In the genomic region with DNA sequence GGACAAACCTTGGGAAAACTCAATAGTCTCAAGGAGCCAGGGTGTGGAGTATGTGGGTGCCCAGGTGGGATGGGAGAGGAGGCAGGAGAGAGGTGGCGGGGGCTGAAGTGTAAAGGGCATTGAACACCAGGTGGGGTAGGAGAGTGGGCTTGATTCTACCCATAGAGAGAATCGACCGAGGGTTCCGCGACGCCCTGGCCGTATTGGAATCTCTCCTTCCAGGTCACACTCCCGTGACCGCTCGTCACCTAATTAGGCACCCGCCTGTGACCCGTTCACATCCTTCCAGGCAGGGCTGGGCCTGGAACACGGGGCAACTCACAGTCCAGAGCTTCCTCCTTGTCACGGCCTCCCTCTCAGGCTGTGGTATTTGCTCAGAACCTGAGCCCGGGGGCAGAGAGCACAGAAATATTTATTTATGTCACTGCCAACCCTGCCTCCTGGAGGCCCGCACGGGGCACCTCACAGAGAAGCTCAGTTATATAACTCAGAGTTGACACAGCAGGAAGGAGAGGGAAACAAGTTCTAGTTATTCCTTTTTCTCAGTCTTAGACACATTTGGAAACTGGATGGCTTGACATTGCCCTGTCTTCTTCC, we compare ENCODE assay signal across 10 cellular contexts. TPM values are rescaled to one million over a fixed set of nuclear protein-coding genes. Genes with fewer than 3 reads are reported as not detected.
DNase-seq lines count a peak whose midpoint lies in the region; ATAC-seq, FAIRE-seq and TF ChIP-seq lines count a peak whose summit lies in the region.
"Had no signal": no experiment of that assay in that cellular context is flagged by ENCODE, and none has a peak within 500 bp of the region (broad histone marks: within the 10 kb centered on the region; RNA-seq: fewer than 3 reads in every experiment).

No MANE protein-coding gene starts in this region.

- H3K4me3 ChIP-seq in OCI-LY7 (ENCODE audit: low read depth, low read length, poor library complexity, severe bottlenecking) (no peak overlapping the region), heart left ventricle (no peak overlapping the region), pancreas (no peak overlapping the region), esophagus squamous epithelium (no peak overlapping the region)

- H3K4me1 ChIP-seq in OCI-LY7 (ENCODE audit: insufficient read depth, low read length, poor library complexity, severe bottlenecking) (peaks cover 39% of the 10 kb centered on the region), heart left ventricle (peaks cover 0 to 5% (median 0%) of the 10 kb centered on the region in 12 donors), pancreas (peaks cover 14 to 25% (median 20%) of the 10 kb centered on the region in 3 donors), esophagus squamous epithelium (peaks cover 0 to 15% (median 0%) of the 10 kb centered on the region in 3 donors)
- H3K4me1 ChIP-seq: parathyroid adenoma had no signal

- H3K27me3 ChIP-seq in heart left ventricle (no peaks in the 10 kb centered on the region), pancreas (no peaks in the 10 kb centered on the region), esophagus squamous epithelium (peaks cover 0 to 2% (median 0%) of the 10 kb centered on the region in 4 donors)

- H3K27ac ChIP-seq in OCI-LY7 (ENCODE audit: low read depth, low read length, poor library complexity, severe bottlenecking), result no peak overlapping the region
- H3K27ac ChIP-seq in heart left ventricle, result peak overlapping the region in 1 of 12 donors; percentile 19
- peak overlapping the region; percentile 77 to 79 (median 78) for H3K27ac ChIP-seq in pancreas
- no peak overlapping the region for H3K27ac ChIP-seq in esophagus squamous epithelium
- H3K27ac ChIP-seq: HL-60, parathyroid adenoma had no signal

- peak; percentile 13 for FAIRE-seq in pancreas (lab: Jason Lieb, UNC)

- no peaks in the 10 kb centered on the region for H4K20me1 ChIP-seq in OCI-LY7 (ENCODE audit: insufficient read depth, low read length)

- POLR2A ChIA-PET in OCI-LY7 (lab: Charles Lee), result no interaction called here

- TF ChIP-seq CTCF in OCI-LY7 (conservative IDR thresholded peaks at IDR 0.05; ENCODE audit: low read length) (0 out of 2 replicates have a peak, but pooled peaks have one; percentile 19), heart left ventricle (IDR thresholded peaks at IDR 0.05) (peak in 1 of 12 donors; percentile 9), pancreas (IDR thresholded peaks at IDR 0.05) (peak in 1 of 4 donors; percentile 23), esophagus squamous epithelium (IDR thresholded peaks at IDR 0.05) (peak in 3 of 6 experiments; percentile 13 to 44 (median 17))

- H3K79me2 ChIP-seq in OCI-LY7 (ENCODE audit: insufficient read depth, low read depth, low read length), result no peaks in the 10 kb centered on the region
- H3K79me2 ChIP-seq: parathyroid adenoma had no signal

- TF ChIP-seq POLR2A in heart left ventricle (IDR thresholded peaks at IDR 0.05), result no peak
- no peak for TF ChIP-seq POLR2A in esophagus squamous epithelium (IDR thresholded peaks at IDR 0.05)

- H3K9me3 ChIP-seq in OCI-LY7 (ENCODE audit: low read length) (no peaks in the 10 kb centered on the region), heart left ventricle (no peaks in the 10 kb centered on the region), pancreas (no peaks in the 10 kb centered on the region), esophagus squamous epithelium (no peaks in the 10 kb centered on the region)

- WGBS in heart left ventricle, 4 donors, result 47 to 57% (median 48%) methylated on average over 17 of the region's 17 CpGs
- WGBS in pancreas, 2 donors, result 16% methylated on average over 17 of the region's 17 CpGs
- 32 to 36% methylated on average over 10 to 16 of the region's 17 CpGs for WGBS in esophagus squamous epithelium, 2 donors

- peak overlapping the region; percentile 30 for H2AFZ ChIP-seq in OCI-LY7 (ENCODE audit: low read length)
- H2AFZ ChIP-seq: parathyroid adenoma had no signal

- H3K36me3 ChIP-seq in OCI-LY7 (ENCODE audit: insufficient read depth, low read length) (no peaks in the 10 kb centered on the region), heart left ventricle (no peaks in the 10 kb centered on the region), pancreas (no peaks in the 10 kb centered on the region), esophagus squamous epithelium (no peaks in the 10 kb centered on the region)

- DNase-seq in DMS53 treated with DMSO at 0.1 percent for 48 hours (lab: John Stamatoyannopoulos, UW; ENCODE audit: unreplicated experiment) (peak; percentile 37), OCI-LY7 (ENCODE audit: low spot score) (no peak), heart left ventricle (no peak), pancreas (peak; percentile 74 to 90 (median 81)), esophagus squamous epithelium (lab: John Stamatoyannopoulos, UW) (no peak), GF-D8 (lab: John Stamatoyannopoulos, UW) (no peak), HUDEP-2 (lab: John Stamatoyannopoulos, UW; ENCODE audit: unreplicated experiment in 76 of 76) (no peak)
- no peak for DNase-seq in activated CD4-positive, alpha-beta T cell treated with anti-CD3 and anti-CD28 coated beads for 1 hour

- H3K4me2 ChIP-seq in OCI-LY7 (ENCODE audit: low read length), result 0 out of 2 replicates have a peak overlapping the region, but pooled peaks have one; percentile 10

- no peaks in the 10 kb centered on the region for H3K9me2 ChIP-seq in OCI-LY7 (ENCODE audit: insufficient read depth, low read length)

- no TSS peak for BruUV-seq in OCI-LY7 (replicated peaks; lab: Mats Ljungman, UMichigan)

- ATAC-seq in heart left ventricle (peak in 3 of 4 donors; percentile 64 to 80 (median 71)), pancreas (peak; percentile 92 to 95 (median 95))

- CTCF ChIA-PET in OCI-LY7 (lab: Charles Lee; ENCODE audit: unreplicated experiment), result no interaction called here

- intact Hi-C loops in OCI-LY7 (cut with micrococcal nuclease; ENCODE audit: unreplicated experiment) (no loop called here), heart left ventricle (cut with DNase I) (no loop called here), pancreas (cut with DNase I) (no loop called here), esophagus squamous epithelium (cut with DNase I) (no loop called here)

RNA-seq across cellular contexts. Expression of gene NCMAP, which starts 12.0 kb away (rescaled TPM):
- 0.95 and 1.1 TPM in 2 replicates for total RNA-seq in OCI-LY7 (2014; rRNA removed; shearing (Covaris generic))
- total RNA-seq in OCI-LY7 (2022), result 0.99 and 1.0 TPM in 2 replicates
- under 1 TPM in 5 of 9 donors, not detected in 4; 0.08 to 0.29 (median 0.17) TPM for total RNA-seq in heart left ventricle
- under 1 TPM in 1 of 2 donors, not detected in 1; 0.19 TPM for polyA plus RNA-seq in heart left ventricle
- total RNA-seq in pancreas, result 10 to 100 TPM in 3 of 6 donors, 1 to 10 TPM in 3; 6.9 to 24.7 (median 11.8) TPM
- polyA plus RNA-seq in pancreas, result 1 to 10 TPM; 6.3 to 9.7 TPM
- under 1 TPM in 2 of 4 donors, not detected in 2; 0.12 to 0.19 TPM for total RNA-seq in esophagus squamous epithelium

Comparison
In these comparisons a context has a peak if more than half of its experiments do, and no peak if none do; other contexts are left out.
1. DNase-seq: peak in DMS53 treated with DMSO at 0.1 percent for 48 hours (single experiment) and pancreas (6 of 6); none in OCI-LY7 (single experiment), heart left ventricle (0 of 5), esophagus squamous epithelium (single experiment), GF-D8 (single experiment), HUDEP-2 (0 of 76) and activated CD4-positive, alpha-beta T cell treated with anti-CD3 and anti-CD28 coated beads for 1 hour (single experiment).
2. H3K27ac ChIP-seq: peak in pancreas (4 of 4); none in OCI-LY7 (single experiment) and esophagus squamous epithelium (0 of 4).